Comparison of ENCODE assay signal across 25 cellular contexts in the genomic region with DNA sequence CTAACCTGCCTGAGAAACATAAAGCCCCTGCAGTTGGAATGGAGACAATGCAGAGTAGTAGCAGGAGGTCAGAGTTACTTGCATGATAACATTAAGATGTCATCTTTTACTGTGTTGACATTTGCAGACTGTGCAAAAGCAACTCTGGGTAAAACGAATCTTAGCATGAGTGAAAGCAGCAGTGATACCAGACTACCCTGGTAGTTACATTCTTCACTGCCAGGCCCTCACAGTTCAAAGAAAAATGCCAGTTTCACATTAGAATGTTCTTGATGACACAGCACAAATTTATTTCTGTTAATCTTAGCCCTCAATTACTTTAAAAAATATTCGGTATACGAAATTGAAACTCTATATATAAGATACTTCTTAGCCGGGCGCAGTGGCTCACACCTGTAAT. TPM values are rescaled to one million over a fixed set of nuclear protein-coding genes. Genes with fewer than 3 reads are reported as not detected.
DNase-seq lines count a peak whose midpoint lies in the region; ATAC-seq and TF ChIP-seq lines count a peak whose summit lies in the region.
"Had no signal": no experiment of that assay in that cellular context is flagged by ENCODE, and none has a peak within 500 bp of the region (broad histone marks: within the 10 kb centered on the region; RNA-seq: fewer than 3 reads in every experiment).

No MANE protein-coding gene starts in this region.

- H3K36me3 ChIP-seq in mesenchymal stem cell (ENCODE audit: control insufficient read depth in 1 of 2, insufficient read depth in 2 of 2, low read depth in 1 of 2, low read length in 2 of 2) = peaks cover 16 to 43% of the 10 kb centered on the region in 2 experiments
- H3K36me3 ChIP-seq in uterus = no peaks in the 10 kb centered on the region
- H3K36me3 ChIP-seq in aorta (ENCODE audit: control insufficient read depth in 1 of 2, insufficient read depth in 2 of 2, low read length in 1 of 2) = peaks cover 3 to 8% of the 10 kb centered on the region in 2 donors
- H3K36me3 ChIP-seq in psoas muscle (ENCODE audit: insufficient read depth in 1 of 2, low read depth in 1 of 2) = peaks cover 0 to 34% of the 10 kb centered on the region in 2 donors

- no peak overlapping the region for H3K4ac ChIP-seq in mesenchymal stem cell (ENCODE audit: low read depth in 1 of 2, low read length in 2 of 2)

- no peak for TF ChIP-seq POLR2A in uterus (IDR thresholded peaks at IDR 0.05)

- no peak overlapping the region for H2BK15ac ChIP-seq in mesenchymal stem cell (ENCODE audit: low read depth, poor library complexity, severe bottlenecking)

- no peak overlapping the region for H3K4me3 Mint-ChIP-seq in activated CD8-positive, alpha-beta T cell treated with anti-CD3 and anti-CD28 coated beads for 36 hours
- H3K4me3 Mint-ChIP-seq in activated CD8-positive, alpha-beta T cell treated with anti-CD3 and anti-CD28 coated beads, Interleukin-2, amount 10 ng/mL, durations not matched to agents 7 days and 5 days = no peak overlapping the region
- H3K4me3 Mint-ChIP-seq: mesothelial cell of epicardium; nephron; stimulated activated effector memory CD8-positive, alpha-beta T cell treated with anti-CD3 and anti-CD28 coated beads, Interleukin-12 subunit alpha, Interleukin-12 subunit beta, amount 100 ng/mL, for 72 hours; T-helper 1 cell treated with Interleukin-12 subunit alpha and Interleukin-12 subunit beta and Interleukin-4 antibody, amounts not matched to agents 30 μg/mL and 1 μg/mL, for 36 hours had no signal

- no peak overlapping the region for H3K4me2 ChIP-seq in mesenchymal stem cell (ENCODE audit: low read length, poor library complexity, severe bottlenecking)
- H3K4me2 ChIP-seq: BLaER1 had no signal

- H2BK12ac ChIP-seq in mesenchymal stem cell (ENCODE audit: low read length in 2 of 2) = no peak overlapping the region

- no peak overlapping the region for H2BK120ac ChIP-seq in mesenchymal stem cell (ENCODE audit: low read depth, low read length)

- no peak overlapping the region for H2AK5ac ChIP-seq in mesenchymal stem cell (ENCODE audit: low read length, severe bottlenecking)

- H3K14ac ChIP-seq in mesenchymal stem cell (ENCODE audit: low read length in 2 of 2) = peak overlapping the region in 1 of 2 experiments; percentile 28

- no peaks in the 10 kb centered on the region for H3K9me3 Mint-ChIP-seq in activated CD8-positive, alpha-beta T cell treated with anti-CD3 and anti-CD28 coated beads for 36 hours
- peaks cover 3% of the 10 kb centered on the region for H3K9me3 Mint-ChIP-seq in activated CD8-positive, alpha-beta T cell treated with anti-CD3 and anti-CD28 coated beads, Interleukin-2, amount 10 ng/mL, durations not matched to agents 7 days and 5 days (ENCODE audit: insufficient read depth)
- H3K9me3 Mint-ChIP-seq: stimulated activated effector memory CD8-positive, alpha-beta T cell treated with anti-CD3 and anti-CD28 coated beads, Interleukin-12 subunit alpha, Interleukin-12 subunit beta, amount 100 ng/mL, for 72 hours; T-helper 1 cell treated with Interleukin-12 subunit alpha and Interleukin-12 subunit beta and Interleukin-4 antibody, amounts not matched to agents 30 μg/mL and 1 μg/mL, for 36 hours had no signal

- no peak overlapping the region for H4K91ac ChIP-seq in mesenchymal stem cell (ENCODE audit: low read length)

- H3K4me3 ChIP-seq in mesenchymal stem cell (ENCODE audit: insufficient read depth in 1 of 2, low read depth in 1 of 2, low read length in 2 of 2) (no peak overlapping the region), uterus (no peak overlapping the region), aorta (ENCODE audit: low read length in 2 of 2) (no peak overlapping the region), psoas muscle (no peak overlapping the region)
- H3K4me3 ChIP-seq: BLaER1, colonic mucosa, HAP-1, SJCRH30 had no signal

- H3K27ac ChIP-seq in mesenchymal stem cell (ENCODE audit: low read length, poor library complexity, severe bottlenecking) = no peak overlapping the region
- peak overlapping the region; percentile 66 to 75 for H3K27ac ChIP-seq in uterus
- no peak overlapping the region for H3K27ac ChIP-seq in aorta (ENCODE audit: low read depth in 1 of 2, low read length in 2 of 2)
- no peak overlapping the region for H3K27ac ChIP-seq in psoas muscle
- H3K27ac ChIP-seq: BLaER1, colonic mucosa, SJCRH30 had no signal

- POLR2A ChIA-PET in activated CD8-positive, alpha-beta T cell treated with anti-CD3 and anti-CD28 coated beads for 36 hours (lab: Charles Lee) = no interaction called here
- POLR2A ChIA-PET in activated CD8-positive, alpha-beta T cell treated with anti-CD3 and anti-CD28 coated beads, Interleukin-2, amount 10 ng/mL, durations not matched to agents 7 days and 5 days (lab: Charles Lee) = no interaction called here

- H2BK5ac ChIP-seq in mesenchymal stem cell (ENCODE audit: low read depth, low read length, poor library complexity, severe bottlenecking) = no peak overlapping the region

- WGBS in mesenchymal stem cell = 97% methylated on average over 5 of the region's 5 CpGs
- 85% methylated on average over 5 of the region's 5 CpGs for WGBS in aorta, 2 donors
- WGBS in psoas muscle, 3 donors = 90 to 93% (median 92%) methylated on average over 5 of the region's 5 CpGs

- no peaks in the 10 kb centered on the region for H3K9me3 ChIP-seq in mesenchymal stem cell (ENCODE audit: control insufficient read depth, low read length)
- H3K9me3 ChIP-seq in uterus = no peaks in the 10 kb centered on the region
- no peaks in the 10 kb centered on the region for H3K9me3 ChIP-seq in aorta (ENCODE audit: control insufficient read depth, low read length)
- no peaks in the 10 kb centered on the region for H3K9me3 ChIP-seq in psoas muscle
- H3K9me3 ChIP-seq: colonic mucosa, SJCRH30 had no signal

- H3K36me3 Mint-ChIP-seq in activated CD8-positive, alpha-beta T cell treated with anti-CD3 and anti-CD28 coated beads for 36 hours (ENCODE audit: low read depth) = peaks cover 62% of the 10 kb centered on the region
- peaks cover 77% of the 10 kb centered on the region for H3K36me3 Mint-ChIP-seq in activated CD8-positive, alpha-beta T cell treated with anti-CD3 and anti-CD28 coated beads, Interleukin-2, amount 10 ng/mL, durations not matched to agents 7 days and 5 days (ENCODE audit: low read depth)

- peaks cover 44% of the 10 kb centered on the region for H3K4me1 Mint-ChIP-seq in activated CD8-positive, alpha-beta T cell treated with anti-CD3 and anti-CD28 coated beads for 36 hours (ENCODE audit: low read depth)
- peaks cover 31% of the 10 kb centered on the region for H3K4me1 Mint-ChIP-seq in activated CD8-positive, alpha-beta T cell treated with anti-CD3 and anti-CD28 coated beads, Interleukin-2, amount 10 ng/mL, durations not matched to agents 7 days and 5 days (ENCODE audit: low read depth)
- H3K4me1 Mint-ChIP-seq: nephron had no signal

- no peak overlapping the region for H3K18ac ChIP-seq in mesenchymal stem cell (ENCODE audit: low read depth in 1 of 2, low read length in 2 of 2)

- H3K4me1 ChIP-seq in mesenchymal stem cell (ENCODE audit: control insufficient read depth, insufficient read depth, low read depth, low read length) (peaks cover under 1% of the 10 kb centered on the region), uterus (peaks cover 3 to 5% of the 10 kb centered on the region in 2 donors), aorta (ENCODE audit: control insufficient read depth in 1 of 2, insufficient read depth in 2 of 2, low read length in 2 of 2) (no peaks in the 10 kb centered on the region), psoas muscle (no peaks in the 10 kb centered on the region)
- H3K4me1 ChIP-seq: BLaER1, colonic mucosa, HAP-1, SJCRH30 had no signal

- H3K27ac Mint-ChIP-seq in activated CD8-positive, alpha-beta T cell treated with anti-CD3 and anti-CD28 coated beads for 36 hours = peak overlapping the region; percentile 4
- H3K27ac Mint-ChIP-seq in activated CD8-positive, alpha-beta T cell treated with anti-CD3 and anti-CD28 coated beads, Interleukin-2, amount 10 ng/mL, durations not matched to agents 7 days and 5 days = no peak overlapping the region
- H3K27ac Mint-ChIP-seq: nephron; stimulated activated effector memory CD8-positive, alpha-beta T cell treated with anti-CD3 and anti-CD28 coated beads, Interleukin-12 subunit alpha, Interleukin-12 subunit beta, amount 100 ng/mL, for 72 hours; T-helper 1 cell treated with Interleukin-12 subunit alpha and Interleukin-12 subunit beta and Interleukin-4 antibody, amounts not matched to agents 30 μg/mL and 1 μg/mL, for 36 hours had no signal

- no peak for ATAC-seq in activated CD8-positive, alpha-beta T cell treated with anti-CD3 and anti-CD28 coated beads for 36 hours
- no peak for ATAC-seq in activated CD8-positive, alpha-beta T cell treated with anti-CD3 and anti-CD28 coated beads, Interleukin-2, amount 10 ng/mL, durations not matched to agents 7 days and 5 days
- ATAC-seq in aorta (ENCODE audit: low FRiP score) = no peak
- no peak for ATAC-seq in psoas muscle
- ATAC-seq: Panc1; stimulated activated effector memory CD8-positive, alpha-beta T cell treated with anti-CD3 and anti-CD28 coated beads, Interleukin-12 subunit alpha, Interleukin-12 subunit beta, amount 100 ng/mL, for 72 hours had no signal

- H3K27me3 Mint-ChIP-seq in activated CD8-positive, alpha-beta T cell treated with anti-CD3 and anti-CD28 coated beads for 36 hours = no peaks in the 10 kb centered on the region
- no peaks in the 10 kb centered on the region for H3K27me3 Mint-ChIP-seq in activated CD8-positive, alpha-beta T cell treated with anti-CD3 and anti-CD28 coated beads, Interleukin-2, amount 10 ng/mL, durations not matched to agents 7 days and 5 days (ENCODE audit: low read depth)

- H3K27me3 ChIP-seq in mesenchymal stem cell (ENCODE audit: control insufficient read depth in 1 of 2, insufficient read depth in 1 of 2, low read length in 2 of 2) (no peaks in the 10 kb centered on the region), uterus (no peaks in the 10 kb centered on the region), aorta (ENCODE audit: control insufficient read depth in 1 of 2, insufficient read depth in 2 of 2, low read length in 1 of 2) (no peaks in the 10 kb centered on the region), psoas muscle (ENCODE audit: insufficient read depth in 3 of 3, low read length in 2 of 3) (no peaks in the 10 kb centered on the region)
- H3K27me3 ChIP-seq: BLaER1, colonic mucosa, SJCRH30 had no signal

- CTCF ChIA-PET in activated CD8-positive, alpha-beta T cell treated with anti-CD3 and anti-CD28 coated beads for 36 hours (lab: Charles Lee) = no interaction called here
- CTCF ChIA-PET in activated CD8-positive, alpha-beta T cell treated with anti-CD3 and anti-CD28 coated beads, Interleukin-2, amount 10 ng/mL, durations not matched to agents 7 days and 5 days (lab: Charles Lee) = no interaction called here

- TF ChIP-seq CTCF in activated CD8-positive, alpha-beta T cell treated with anti-CD3 and anti-CD28 coated beads for 36 hours (IDR thresholded peaks at IDR 0.05) = no peak
- TF ChIP-seq CTCF in uterus (IDR thresholded peaks at IDR 0.05) (no peak), psoas muscle (IDR thresholded peaks at IDR 0.05) (no peak)

- H3K79me1 ChIP-seq in mesenchymal stem cell (replicated peaks; ENCODE audit: low read length, poor library complexity, severe bottlenecking) = peaks cover 25% of the 10 kb centered on the region

- H4K8ac ChIP-seq in mesenchymal stem cell (ENCODE audit: low read length) = no peak overlapping the region

- H3K23ac ChIP-seq in mesenchymal stem cell (ENCODE audit: low read length in 2 of 2) = no peak overlapping the region

- no peak overlapping the region for H2AFZ ChIP-seq in mesenchymal stem cell (ENCODE audit: low read depth, low read length)

- no peak for DNase-seq in activated CD8-positive, alpha-beta T cell treated with anti-CD3 and anti-CD28 coated beads for 36 hours
- no peak for DNase-seq in activated CD8-positive, alpha-beta T cell treated with anti-CD3 and anti-CD28 coated beads, Interleukin-2, amount 10 ng/mL, durations not matched to agents 7 days and 5 days
- DNase-seq in amniotic epithelial cell (ENCODE audit: low read depth) = peak; percentile 70
- peak; percentile 6 for DNase-seq in mesenchymal stem cell
- DNase-seq in uterus = no peak
- DNase-seq in aorta = no peak
- no peak for DNase-seq in psoas muscle
- no peak for DNase-seq in GDM1 (lab: John Stamatoyannopoulos, UW)
- DNase-seq: 8988T; activated effector memory CD4-positive, alpha-beta T cell treated with Interleukin-2 at 50 U/mL for 16 hours; Calu3; colonic mucosa; left cardiac atrium; NCI-H146; NCI-H2171; NCI-H524; posterior cingulate gyrus; SJCRH30 had no signal

- H3K9ac ChIP-seq in mesenchymal stem cell (ENCODE audit: low read length) = peak overlapping the region; percentile 46
- H3K9ac ChIP-seq: BLaER1 had no signal

- intact Hi-C loops in activated CD8-positive, alpha-beta T cell treated with anti-CD3 and anti-CD28 coated beads for 36 hours (cut with micrococcal nuclease) = no loop called here
- intact Hi-C loops in uterus (cut with DNase I; ENCODE audit: low total_unique reads) (no loop called here), aorta (cut with DNase I) (no loop called here), psoas muscle (cut with DNase I) (no loop called here)

RNA-seq across cellular contexts. Expression of gene MPHOSPH6, which starts 12.2 kb away (rescaled TPM):
- total RNA-seq in activated CD8-positive, alpha-beta T cell treated with anti-CD3 and anti-CD28 coated beads for 36 hours = 10 to 100 TPM; 46.9 to 51.2 TPM
- total RNA-seq in activated CD8-positive, alpha-beta T cell treated with anti-CD3 and anti-CD28 coated beads, Interleukin-2, amount 10 ng/mL, durations not matched to agents 7 days and 5 days = 10 to 100 TPM; 44.5 to 44.8 TPM
- 57.1 TPM for polyA plus RNA-seq in mesenchymal stem cell (2013, experiment 1 of 2)
- 62.8 TPM for polyA plus RNA-seq in mesenchymal stem cell (2013, experiment 2 of 2)
- total RNA-seq in uterus (10 to 100 TPM; 18.4 to 55.6 (median 29.8) TPM), aorta (10 to 100 TPM; 10.2 to 20.4 TPM), psoas muscle (10 to 100 TPM in 1 of 4 donors, 1 to 10 TPM in 3; 5.3 to 11.8 (median 8.9) TPM)
- polyA plus RNA-seq in aorta (10 to 100 TPM in 1 of 2 donors, 1 to 10 TPM in 1; 8.6 to 10.9 TPM), psoas muscle (10 to 100 TPM; 14.8 to 38.4 (median 22.7) TPM)

Comparison
In these comparisons a context has a peak if more than half of its experiments do, and no peak if none do; other contexts are left out.
1. DNase-seq: peak in amniotic epithelial cell (single experiment) and mesenchymal stem cell (single experiment); none in activated CD8-positive, alpha-beta T cell treated with anti-CD3 and anti-CD28 coated beads for 36 hours (single experiment), activated CD8-positive, alpha-beta T cell treated with anti-CD3 and anti-CD28 coated beads, Interleukin-2, amount 10 ng/mL, durations not matched to agents 7 days and 5 days (single experiment), uterus (0 of 2), aorta (0 of 2), psoas muscle (0 of 2) and GDM1 (single experiment).
2. H3K27ac ChIP-seq: peak in uterus (2 of 2); none in mesenchymal stem cell (single experiment), aorta (0 of 2) and psoas muscle (single experiment).